In genomic region chr15:100668321-100668690, GRCh38 we compare ENCODE assay signal across 17 cellular contexts.
DNase-seq lines count a peak whose midpoint lies in the region; ATAC-seq and TF ChIP-seq lines count a peak whose summit lies in the region.
"Had no signal": no experiment of that assay in that cellular context is flagged by ENCODE, and none has a peak within 500 bp of the region (broad histone marks: within the 10 kb centered on the region; RNA-seq: fewer than 3 reads in every experiment).

No MANE protein-coding gene starts in this region.

- DNase-seq in left ventricle myocardium inferior (no peak), left ventricle myocardium superior (no peak), hepatocyte (ENCODE audit: low spot score) (no peak), osteoblast (ENCODE audit: insufficient read length, low spot score, missing footprints) (peak; percentile 69), LoVo (ENCODE audit: low spot score) (no peak), mesendoderm (no peak)
- DNase-seq: CD4-positive, alpha-beta memory T cell; DMS79 treated with DMSO at 0.1 percent for 48 hours; GDM1; NCI-H1436 treated with DMSO at 0.1 percent for 48 hours; NCI-H2081 treated with DMSO at 0.1 percent for 48 hours; NCI-H2227 treated with DMSO at 0.1 percent for 48 hours; NCI-H526 had no signal

- H2AK5ac ChIP-seq in mesendoderm (ENCODE audit: low read length), result no peak overlapping the region

- H3K79me2 ChIP-seq in hepatocyte (no peaks in the 10 kb centered on the region), osteoblast (ENCODE audit: insufficient read depth, low read length) (no peaks in the 10 kb centered on the region), mesendoderm (ENCODE audit: control insufficient read depth, insufficient read depth, low read length) (no peaks in the 10 kb centered on the region)

- H3K4me2 ChIP-seq in hepatocyte, result no peak overlapping the region
- no peak overlapping the region for H3K4me2 ChIP-seq in osteoblast (ENCODE audit: insufficient read depth, low read length)
- no peak overlapping the region for H3K4me2 ChIP-seq in mesendoderm (ENCODE audit: low read length)

- H3K23ac ChIP-seq in mesendoderm (ENCODE audit: low read length), result no peak overlapping the region

- H3K27me3 ChIP-seq in left ventricle myocardium inferior (ENCODE audit: low read depth) (peaks cover 45% of the 10 kb centered on the region), hepatocyte (no peaks in the 10 kb centered on the region), osteoblast (ENCODE audit: insufficient read depth, low read length) (no peaks in the 10 kb centered on the region), mesendoderm (ENCODE audit: insufficient read depth, low read length, poor library complexity) (no peaks in the 10 kb centered on the region)

- no peaks in the 10 kb centered on the region for H3K79me1 ChIP-seq in mesendoderm (ENCODE audit: low read length)

- 86% methylated on average over 7 of the region's 7 CpGs for WGBS in hepatocyte (ENCODE audit: low lambda C conversion rate, missing lambda C conversion rate)
- no CpG with 5 or more reads among the region's 7 CpGs for WGBS in mesendoderm (ENCODE audit: extremely low coverage, insufficient coverage, low lambda C conversion rate)

- H3K9ac ChIP-seq in mesendoderm (ENCODE audit: low read length), result no peak overlapping the region

- H4K8ac ChIP-seq in mesendoderm (ENCODE audit: low read depth, low read length), result no peak overlapping the region

- H3K9me2 ChIP-seq in hepatocyte (replicated peaks; ENCODE audit: insufficient read depth), result no peaks in the 10 kb centered on the region

- H3K4me3 ChIP-seq in left ventricle myocardium inferior, result no peak overlapping the region
- H3K4me3 ChIP-seq in hepatocyte, result no peak overlapping the region
- no peak overlapping the region for H3K4me3 ChIP-seq in osteoblast (ENCODE audit: insufficient read depth, low read length)
- H3K4me3 ChIP-seq in mesendoderm (ENCODE audit: low read length), result no peak overlapping the region
- H3K4me3 ChIP-seq: K562 had no signal

- H3K9me3 ChIP-seq in left ventricle myocardium inferior (replicated peaks) (no peaks in the 10 kb centered on the region), hepatocyte (ENCODE audit: low read depth) (no peaks in the 10 kb centered on the region), osteoblast (ENCODE audit: low read depth, low read length) (no peaks in the 10 kb centered on the region)

- no peak overlapping the region for H3K18ac ChIP-seq in mesendoderm (ENCODE audit: low read length)

- no peak overlapping the region for H4K5ac ChIP-seq in mesendoderm (ENCODE audit: low read length)

- TF ChIP-seq CTCF in left ventricle myocardium inferior (IDR thresholded peaks at IDR 0.05; ENCODE audit: borderline replicate concordance) (no peak), hepatocyte (IDR thresholded peaks at IDR 0.05; ENCODE audit: poor library complexity) (no peak), osteoblast (IDR thresholded peaks at IDR 0.05; ENCODE audit: extremely low read depth, low read depth, low read length) (no peak)

- H3K27ac ChIP-seq in left ventricle myocardium inferior (replicated peaks) (peak overlapping the region; percentile 56), hepatocyte (peak overlapping the region; percentile 85), osteoblast (ENCODE audit: low read depth, low read length) (no peak overlapping the region), mesendoderm (ENCODE audit: low read depth, low read length) (no peak overlapping the region)
- H3K27ac ChIP-seq: HL-60 had no signal

- H2BK120ac ChIP-seq in mesendoderm (ENCODE audit: low read depth, low read length), result no peak overlapping the region

- no peak overlapping the region for H2BK15ac ChIP-seq in mesendoderm (replicated peaks; ENCODE audit: low read depth)

- H3K36me3 ChIP-seq in left ventricle myocardium inferior (no peaks in the 10 kb centered on the region), hepatocyte (replicated peaks; ENCODE audit: insufficient read depth, low read depth) (no peaks in the 10 kb centered on the region), osteoblast (ENCODE audit: insufficient read depth, low read length) (no peaks in the 10 kb centered on the region), mesendoderm (ENCODE audit: control insufficient read depth, insufficient read depth, low read length) (no peaks in the 10 kb centered on the region)

- no peak for ATAC-seq in left ventricle myocardium superior
- ATAC-seq in HG03175 (IDR thresholded peaks at IDR 0.05; ENCODE audit: unreplicated experiment), result no peak
- ATAC-seq in HG03354 (IDR thresholded peaks at IDR 0.05; ENCODE audit: poor library complexity, severe bottlenecking, unreplicated experiment), result no peak
- ATAC-seq: K562 had no signal

- no peak overlapping the region for H2BK5ac ChIP-seq in mesendoderm (ENCODE audit: low read length)

- no peak overlapping the region for H3K56ac ChIP-seq in mesendoderm (ENCODE audit: low read length)

- intact Hi-C loops in left ventricle myocardium inferior (cut with micrococcal nuclease), result no loop called here
- intact Hi-C loops in left ventricle myocardium superior (cut with micrococcal nuclease), result no loop called here

- no peak overlapping the region for H3K4ac ChIP-seq in mesendoderm (ENCODE audit: low read depth, low read length)

- peaks cover 11% of the 10 kb centered on the region for H3K4me1 ChIP-seq in left ventricle myocardium inferior
- peaks cover 10% of the 10 kb centered on the region for H3K4me1 ChIP-seq in hepatocyte (ENCODE audit: insufficient read depth)
- peaks cover 7% of the 10 kb centered on the region for H3K4me1 ChIP-seq in osteoblast (ENCODE audit: insufficient read depth, low read length)
- H3K4me1 ChIP-seq in mesendoderm (ENCODE audit: control insufficient read depth, low read depth, low read length), result no peaks in the 10 kb centered on the region

- H4K20me1 ChIP-seq in hepatocyte (ENCODE audit: insufficient read depth, poor library complexity, severe bottlenecking), result no peaks in the 10 kb centered on the region
- H4K20me1 ChIP-seq in osteoblast (ENCODE audit: insufficient read depth, low read length), result no peaks in the 10 kb centered on the region

- H2AFZ ChIP-seq in hepatocyte (no peak overlapping the region), osteoblast (ENCODE audit: low read length) (peak overlapping the region; percentile 56)

Comparison
In these comparisons a context has a peak if more than half of its experiments do, and no peak if none do; other contexts are left out.
1. H3K27ac ChIP-seq: peak in left ventricle myocardium inferior (single experiment) and hepatocyte (single experiment); none in osteoblast (single experiment) and mesendoderm (single experiment).